Comparison of ENCODE assay signal across 9 cellular contexts in genomic region chr16:88681084-88681680, GRCh38. TPM values are rescaled to one million over a fixed set of nuclear protein-coding genes. Genes with fewer than 3 reads are reported as not detected.
A peak's percentile ranks its signal among the peaks of the same experiment; 100 is the strongest.
DNase-seq lines count a peak whose midpoint lies in the region; ATAC-seq and TF ChIP-seq lines count a peak whose summit lies in the region.
"Had no signal": no experiment of that assay in that cellular context is flagged by ENCODE, and none has a peak within 500 bp of the region (broad histone marks: within the 10 kb centered on the region; RNA-seq: fewer than 3 reads in every experiment).

No MANE protein-coding gene starts in this region.

- H3K27me3 Mint-ChIP-seq in T-helper 17 cell, result no peaks in the 10 kb centered on the region

- CTCF ChIA-PET in BJ (lab: Yijun Ruan, JAX), result no interaction called here

- peak overlapping the region; percentile 88 for H3K27ac Mint-ChIP-seq in T-helper 17 cell

- TF ChIP-seq CTCF in BJ (IDR thresholded peaks at IDR 0.05; ENCODE audit: insufficient read depth, low read depth, low read length) (peak; percentile 17; the same call in 1 of the 2 replicates), thyroid gland (IDR thresholded peaks at IDR 0.05) (no peak)

- TF ChIP-seq POLR2A in thyroid gland (IDR thresholded peaks at IDR 0.05), result no peak

- 54 to 63% methylated on average over 20 to 21 of the region's 31 CpGs for WGBS in thyroid gland, 2 donors

- H3K27ac ChIP-seq in thyroid gland, result no peak overlapping the region

- H3K4me3 Mint-ChIP-seq in T-helper 17 cell, result peak overlapping the region; percentile 79

- peaks cover 27% of the 10 kb centered on the region for H3K4me1 Mint-ChIP-seq in T-helper 17 cell

- H3K9me3 ChIP-seq in T-helper 17 cell (ENCODE audit: control insufficient read depth, low read length, poor library complexity, severe bottlenecking), result no peaks in the 10 kb centered on the region
- H3K9me3 ChIP-seq in thyroid gland, result no peaks in the 10 kb centered on the region
- H3K9me3 ChIP-seq: HAP-1 had no signal

- POLR2A ChIA-PET in BJ (lab: Charles Lee), result no interaction called here

- peaks cover 2% of the 10 kb centered on the region; the same call in 1 of the 2 replicates for H3K36me3 ChIP-seq in BJ (ENCODE audit: control insufficient read depth, insufficient read depth, low read length)
- H3K36me3 ChIP-seq in thyroid gland, result no peaks in the 10 kb centered on the region
- H3K36me3 ChIP-seq: HAP-1 had no signal

- intact Hi-C loops in thyroid gland (cut with DNase I), result no loop called here

- DNase-seq in BJ (ENCODE audit: low read depth), result no peak
- DNase-seq in T-helper 17 cell, result peak in 1 of 3 donors; percentile 41
- DNase-seq in effector CD8-positive, alpha-beta T cell (lab: John Stamatoyannopoulos, UW), result peak; percentile 22
- peak; percentile 57 for DNase-seq in stimulated activated CD4-positive, alpha-beta T cell treated with anti-CD3 and anti-CD28 coated beads, Interleukin-1b, Interleukin-23, amount 100 ng/mL, for 48 hours
- DNase-seq in DMS114 treated with DMSO at 0.1 percent for 48 hours (lab: John Stamatoyannopoulos, UW; ENCODE audit: unreplicated experiment), result no peak
- no peak for DNase-seq in thyroid gland

- H3K27me3 ChIP-seq in BJ (ENCODE audit: control insufficient read depth, insufficient read depth, low read length), result 0 out of 2 replicates have a peak, but pooled peaks cover 2% of the 10 kb centered on the region
- no peaks in the 10 kb centered on the region for H3K27me3 ChIP-seq in thyroid gland

- peak; percentile 7 for ATAC-seq in GM21381 (IDR thresholded peaks at IDR 0.05; ENCODE audit: unreplicated experiment)
- peak; percentile 28 for ATAC-seq in T-helper 17 cell
- no peak for ATAC-seq in HG02938 (IDR thresholded peaks at IDR 0.05; ENCODE audit: unreplicated experiment)

- no peaks in the 10 kb centered on the region for H3K36me3 Mint-ChIP-seq in T-helper 17 cell (ENCODE audit: low read depth)

- H3K4me3 ChIP-seq in BJ (ENCODE audit: low read depth, low read length) (no peak overlapping the region), thyroid gland (replicated peaks in 1 of 3) (no peak overlapping the region)
- H3K4me3 ChIP-seq: HAP-1 had no signal

- H3K4me1 ChIP-seq in thyroid gland, result peaks cover 0 to 11% of the 10 kb centered on the region in 2 donors

RNA-seq across cellular contexts. Expression of gene SNAI3, which starts 5.1 kb away (rescaled TPM):
- polyA plus RNA-seq in BJ (2011; rRNA removed), result not detected in 2 replicates
- polyA minus RNA-seq in BJ (2011; rRNA and poly(A)+ RNA removed), result not detected in 2 replicates
- total RNA-seq in T-helper 17 cell, result 10 to 100 TPM in 1 of 2 donors, 1 to 10 TPM in 1; 7.7 to 10.2 TPM
- total RNA-seq in thyroid gland, result 1 to 10 TPM in 3 of 4 donors, under 1 TPM in 1; 0.33 to 1.3 (median 1.3) TPM

RNA-seq across cellular contexts. Expression of gene MVD, which starts 18.3 kb away (rescaled TPM):
- 9.6 and 17.4 TPM in 2 replicates for polyA plus RNA-seq in BJ (2011; rRNA removed)
- polyA minus RNA-seq in BJ (2011; rRNA and poly(A)+ RNA removed), result 6.0 and 10.8 TPM in 2 replicates
- 10 to 100 TPM; 40.4 to 72.8 TPM for total RNA-seq in T-helper 17 cell
- total RNA-seq in thyroid gland, result 10 to 100 TPM; 20.7 to 52.5 (median 43.2) TPM

RNA-seq across cellular contexts. Expression of gene RNF166, which starts 25.0 kb away (rescaled TPM):
- polyA plus RNA-seq in BJ (2011; rRNA removed), result 7.8 and 11.9 TPM in 2 replicates
- polyA minus RNA-seq in BJ (2011; rRNA and poly(A)+ RNA removed), result 10.0 and 10.9 TPM in 2 replicates
- 100 to 1,000 TPM; 235 to 398 TPM for total RNA-seq in T-helper 17 cell
- 10 to 100 TPM; 12.5 to 26.8 (median 19.1) TPM for total RNA-seq in thyroid gland

RNA-seq across cellular contexts. Expression of gene CTU2, which starts 25.1 kb away (rescaled TPM):
- polyA plus RNA-seq in BJ (2011; rRNA removed), result 10.3 and 16.9 TPM in 2 replicates
- polyA minus RNA-seq in BJ (2011; rRNA and poly(A)+ RNA removed), result 8.5 and 14.9 TPM in 2 replicates
- total RNA-seq in T-helper 17 cell (10 to 100 TPM; 22.4 to 33.6 TPM), thyroid gland (10 to 100 TPM in 2 of 4 donors, 1 to 10 TPM in 2; 7.7 to 21.2 (median 13.6) TPM)

RNA-seq across cellular contexts. Expression of gene CYBA, which starts 30.3 kb away (rescaled TPM):
- 120 and 187 TPM in 2 replicates for polyA plus RNA-seq in BJ (2011; rRNA removed)
- 76.8 and 91.5 TPM in 2 replicates for polyA minus RNA-seq in BJ (2011; rRNA and poly(A)+ RNA removed)
- total RNA-seq in T-helper 17 cell (100 to 1,000 TPM; 346 to 383 TPM), thyroid gland (100 to 1,000 TPM; 199 to 475 (median 339) TPM)

Comparison
In these comparisons a context has a peak if more than half of its experiments do, and no peak if none do; other contexts are left out.
1. DNase-seq: peak in effector CD8-positive, alpha-beta T cell (single experiment) and stimulated activated CD4-positive, alpha-beta T cell treated with anti-CD3 and anti-CD28 coated beads, Interleukin-1b, Interleukin-23, amount 100 ng/mL, for 48 hours (single experiment); none in BJ (single experiment), DMS114 treated with DMSO at 0.1 percent for 48 hours (single experiment) and thyroid gland (0 of 2).
2. RNA of gene RNF166, which starts 25.0 kb away (total RNA-seq): 235 to 398 TPM in T-helper 17 cell; 12.5 to 26.8 TPM in thyroid gland; every median in the first group is over 4 times any median in the second.